Comparison of ENCODE assay signal across 1 cellular context in genomic region chr21:31557421-31557955, GRCh38.
TF ChIP-seq lines count a peak whose summit lies in the region.

No MANE protein-coding gene starts in this region.

TF ChIP-seq in A549, 52 proteins besides CTCF, POLR2A, EP300 and RAD21 (continued from another document):
- TF ChIP-seq, protein P1, sequence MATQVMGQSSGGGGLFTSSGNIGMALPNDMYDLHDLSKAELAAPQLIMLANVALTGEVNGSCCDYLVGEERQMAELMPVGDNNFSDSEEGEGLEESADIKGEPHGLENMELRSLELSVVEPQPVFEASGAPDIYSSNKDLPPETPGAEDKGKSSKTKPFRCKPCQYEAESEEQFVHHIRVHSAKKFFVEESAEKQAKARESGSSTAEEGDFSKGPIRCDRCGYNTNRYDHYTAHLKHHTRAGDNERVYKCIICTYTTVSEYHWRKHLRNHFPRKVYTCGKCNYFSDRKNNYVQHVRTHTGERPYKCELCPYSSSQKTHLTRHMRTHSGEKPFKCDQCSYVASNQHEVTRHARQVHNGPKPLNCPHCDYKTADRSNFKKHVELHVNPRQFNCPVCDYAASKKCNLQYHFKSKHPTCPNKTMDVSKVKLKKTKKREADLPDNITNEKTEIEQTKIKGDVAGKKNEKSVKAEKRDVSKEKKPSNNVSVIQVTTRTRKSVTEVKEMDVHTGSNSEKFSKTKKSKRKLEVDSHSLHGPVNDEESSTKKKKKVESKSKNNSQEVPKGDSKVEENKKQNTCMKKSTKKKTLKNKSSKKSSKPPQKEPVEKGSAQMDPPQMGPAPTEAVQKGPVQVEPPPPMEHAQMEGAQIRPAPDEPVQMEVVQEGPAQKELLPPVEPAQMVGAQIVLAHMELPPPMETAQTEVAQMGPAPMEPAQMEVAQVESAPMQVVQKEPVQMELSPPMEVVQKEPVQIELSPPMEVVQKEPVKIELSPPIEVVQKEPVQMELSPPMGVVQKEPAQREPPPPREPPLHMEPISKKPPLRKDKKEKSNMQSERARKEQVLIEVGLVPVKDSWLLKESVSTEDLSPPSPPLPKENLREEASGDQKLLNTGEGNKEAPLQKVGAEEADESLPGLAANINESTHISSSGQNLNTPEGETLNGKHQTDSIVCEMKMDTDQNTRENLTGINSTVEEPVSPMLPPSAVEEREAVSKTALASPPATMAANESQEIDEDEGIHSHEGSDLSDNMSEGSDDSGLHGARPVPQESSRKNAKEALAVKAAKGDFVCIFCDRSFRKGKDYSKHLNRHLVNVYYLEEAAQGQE (IDR thresholded peaks at IDR 0.05) = no peak
- TF ChIP-seq HDAC2 (IDR thresholded peaks at IDR 0.05) = no peak
- no peak for TF ChIP-seq SREBF2 (IDR thresholded peaks at IDR 0.05)
TF ChIP-seq in A549: peak in this region for 0.
